In the genomic region with DNA sequence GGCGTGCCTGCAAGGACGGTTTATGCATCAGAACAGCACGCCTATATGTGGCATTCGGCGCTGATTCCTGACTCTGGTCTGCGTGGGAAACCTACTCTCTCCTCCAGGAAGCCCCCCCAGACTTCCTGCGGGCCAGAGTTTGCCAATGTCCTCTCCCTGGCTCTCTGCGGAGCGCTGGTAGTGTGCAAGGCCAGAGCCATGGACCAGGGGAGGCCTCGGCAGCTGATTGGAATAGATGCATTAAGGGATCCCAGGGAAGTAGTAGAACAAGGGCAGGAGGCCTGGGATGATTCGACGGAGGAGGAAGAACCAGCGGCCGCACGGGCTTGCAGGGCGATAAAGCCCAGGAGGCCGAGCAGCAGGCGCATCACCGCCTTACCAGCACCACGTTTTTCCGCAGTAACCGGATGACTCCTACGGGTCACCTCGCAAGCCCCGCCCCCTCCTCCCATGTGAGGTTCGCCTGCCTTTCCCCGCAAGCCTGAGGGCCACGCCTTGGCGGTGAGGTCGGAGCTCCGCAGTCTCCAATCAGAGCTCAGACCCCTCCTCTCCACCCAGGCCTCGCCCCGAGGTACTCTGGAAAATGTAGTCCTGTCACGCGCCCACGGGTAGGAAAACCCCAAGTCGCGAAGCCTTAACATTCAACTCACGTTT, we compare ENCODE assay signal across 8 cellular contexts.
DNase-seq lines count a peak whose midpoint lies in the region; ATAC-seq lines count a peak whose summit lies in the region.

No MANE protein-coding gene starts in this region.

- peak; percentile 66 for DNase-seq in EL
- DNase-seq in SIG-M5 (lab: John Stamatoyannopoulos, UW), result peak; percentile 77
- DNase-seq in activated naive CD8-positive, alpha-beta T cell treated with anti-CD3 and anti-CD28 coated beads, Interleukin-2, amount 50 U/mL, for 24 hours, result peak; percentile 92
- peak; percentile 87 for DNase-seq in iPS DF 4.7 (ENCODE audit: extremely low read depth, low spot score)
- peak; percentile 37 to 82 (median 56) for DNase-seq in stimulated activated CD4-positive, alpha-beta T cell treated with anti-CD3 and anti-CD28 coated beads, Interleukin-1b, Interleukin-23, amount 100 ng/mL, for 24 hours (ENCODE audit: low read depth in 4 of 4, low spot score in 1 of 4)
- DNase-seq in NCI-H1417 treated with DMSO at 0.1 percent for 48 hours (lab: John Stamatoyannopoulos, UW), result no peak
- no peak for DNase-seq in SKM-1 treated with dmso at 0.1 percent for 144 hours (lab: John Stamatoyannopoulos, UW; ENCODE audit: unreplicated experiment)
- no peak for DNase-seq in SW480 (ENCODE audit: low spot score)

- peak overlapping the region; percentile 70 for H3K4me3 Mint-ChIP-seq in activated naive CD8-positive, alpha-beta T cell treated with anti-CD3 and anti-CD28 coated beads, Interleukin-2, amount 50 U/mL, for 24 hours

- peaks cover 8% of the 10 kb centered on the region for H3K36me3 Mint-ChIP-seq in activated naive CD8-positive, alpha-beta T cell treated with anti-CD3 and anti-CD28 coated beads, Interleukin-2, amount 50 U/mL, for 24 hours (ENCODE audit: low read depth)

- ATAC-seq in activated naive CD8-positive, alpha-beta T cell treated with anti-CD3 and anti-CD28 coated beads, Interleukin-2, amount 50 U/mL, for 24 hours, result peak; percentile 75

- H3K27ac Mint-ChIP-seq in activated naive CD8-positive, alpha-beta T cell treated with anti-CD3 and anti-CD28 coated beads, Interleukin-2, amount 50 U/mL, for 24 hours, result peak overlapping the region; percentile 87

- H3K4me1 Mint-ChIP-seq in activated naive CD8-positive, alpha-beta T cell treated with anti-CD3 and anti-CD28 coated beads, Interleukin-2, amount 50 U/mL, for 24 hours, result peaks cover 31% of the 10 kb centered on the region

- H3K27me3 Mint-ChIP-seq in activated naive CD8-positive, alpha-beta T cell treated with anti-CD3 and anti-CD28 coated beads, Interleukin-2, amount 50 U/mL, for 24 hours, result peaks cover 17% of the 10 kb centered on the region

- H3K9me3 Mint-ChIP-seq in activated naive CD8-positive, alpha-beta T cell treated with anti-CD3 and anti-CD28 coated beads, Interleukin-2, amount 50 U/mL, for 24 hours, result no peaks in the 10 kb centered on the region

Comparison
In these comparisons a context has a peak if more than half of its experiments do, and no peak if none do; other contexts are left out.
1. DNase-seq: peak in EL (single experiment), SIG-M5 (single experiment), activated naive CD8-positive, alpha-beta T cell treated with anti-CD3 and anti-CD28 coated beads, Interleukin-2, amount 50 U/mL, for 24 hours (single experiment), iPS DF 4.7 (single experiment) and stimulated activated CD4-positive, alpha-beta T cell treated with anti-CD3 and anti-CD28 coated beads, Interleukin-1b, Interleukin-23, amount 100 ng/mL, for 24 hours (4 of 4); none in NCI-H1417 treated with DMSO at 0.1 percent for 48 hours (single experiment), SKM-1 treated with dmso at 0.1 percent for 144 hours (single experiment) and SW480 (single experiment).